Comparison of ENCODE assay signal across 8 cellular contexts in the genomic region with DNA sequence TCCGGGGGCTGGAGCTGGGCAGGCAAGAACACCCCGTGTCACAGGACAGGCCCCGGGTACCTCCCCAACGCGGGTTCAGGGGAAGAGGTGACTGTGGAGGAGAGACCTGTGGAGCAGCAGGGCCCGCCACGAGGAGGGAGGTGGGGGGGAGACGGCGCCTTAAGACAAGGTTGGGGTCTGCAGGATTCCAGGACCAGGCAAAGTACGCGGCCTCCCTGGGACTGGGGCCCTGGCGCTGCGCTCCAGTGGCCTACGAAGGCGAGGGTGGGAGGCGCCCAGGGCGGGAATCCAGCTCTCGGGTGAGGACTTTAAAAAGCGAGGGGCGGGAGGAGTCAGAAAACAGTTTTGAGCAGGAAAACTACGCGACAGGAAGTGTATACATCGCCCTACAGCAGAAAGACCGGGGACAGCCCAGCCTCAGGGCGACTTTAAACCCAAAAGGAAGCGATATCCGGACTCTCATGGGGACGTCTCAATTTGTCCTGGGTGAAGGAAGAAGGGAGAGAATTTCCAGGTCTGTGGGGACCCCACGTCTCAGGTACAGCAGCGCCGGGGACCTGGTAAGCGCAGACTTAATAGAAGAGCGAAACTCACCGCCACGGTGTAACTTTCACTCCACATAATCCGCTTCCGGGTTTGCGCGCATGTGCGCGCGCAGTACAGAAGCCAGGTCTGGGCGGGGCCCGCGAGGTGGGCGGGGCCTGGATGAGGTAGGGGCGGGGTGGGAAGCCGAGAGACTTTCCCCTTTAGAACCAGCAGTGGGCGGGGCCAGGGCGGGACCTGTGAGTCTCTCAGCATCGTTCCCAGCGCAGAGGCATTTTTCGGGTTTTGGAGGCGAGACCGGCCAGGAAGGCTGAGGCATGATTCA. TPM values are rescaled to one million over a fixed set of nuclear protein-coding genes. Genes with fewer than 3 reads are reported as not detected.
DNase-seq lines count a peak whose midpoint lies in the region; ATAC-seq, FAIRE-seq and TF ChIP-seq lines count a peak whose summit lies in the region.

A gene (minus strand): TSS at position 638 of the 868 bp plus-strand sequence.

- H3K4me3 ChIP-seq in GM06990 (replicated peaks; ENCODE audit: low read depth, low read length), result peak within 1 kb of the TSS; percentile 68
- H3K4me3 ChIP-seq in right cardiac atrium (ENCODE audit: low read length), result peak within 1 kb of the TSS; percentile 85

- H3K9me3 ChIP-seq in T-helper 17 cell (ENCODE audit: control insufficient read depth, low read length, poor library complexity, severe bottlenecking) (no peaks in the 10 kb centered on the region), right cardiac atrium (ENCODE audit: control insufficient read depth, low read length) (no peaks in the 10 kb centered on the region)

- intact Hi-C loops in right cardiac atrium (cut with DNase I), result no loop called here

- peak within 1 kb of the TSS; percentile 99 for H3K4me3 Mint-ChIP-seq in T-helper 17 cell

- no peaks in the 10 kb centered on the region for H3K27me3 Mint-ChIP-seq in T-helper 17 cell

- peak within 1 kb of the TSS; percentile 98 for H3K27ac Mint-ChIP-seq in T-helper 17 cell

- H3K27ac ChIP-seq in right cardiac atrium (ENCODE audit: low read length), result peak within 1 kb of the TSS; percentile 89

- H3K27me3 ChIP-seq in GM06990 (replicated peaks; ENCODE audit: control insufficient read depth, insufficient read depth, low read length), result no peaks in the 10 kb centered on the region
- H3K27me3 ChIP-seq in right cardiac atrium (ENCODE audit: control insufficient read depth, insufficient read depth), result no peaks in the 10 kb centered on the region

- peak; percentile 93 for ATAC-seq in HG02642 (IDR thresholded peaks at IDR 0.05; ENCODE audit: poor library complexity, unreplicated experiment)
- peak; percentile 94 for ATAC-seq in T-helper 17 cell
- ATAC-seq in right cardiac atrium, result peak; percentile 99

- TF ChIP-seq CTCF in GM06990 (IDR thresholded peaks at IDR 0.05; ENCODE audit: insufficient read depth, low read length, poor library complexity, severe bottlenecking), result no peak

- H3K36me3 Mint-ChIP-seq in T-helper 17 cell (ENCODE audit: low read depth), result no peaks in the 10 kb centered on the region

- WGBS in right cardiac atrium, result under 1% methylated on average over 55 of the region's 55 CpGs

- peak; percentile 91 for DNase-seq in GM06990 (ENCODE audit: extremely low read depth, insufficient read length)
- peak; percentile 95 to 97 (median 96) for DNase-seq in NCI-H1417 (lab: John Stamatoyannopoulos, UW)
- peak; percentile 83 to 93 (median 84) for DNase-seq in T-helper 17 cell
- peak; percentile 24 to 95 (median 86) for DNase-seq in anterior cingulate cortex (lab: John Stamatoyannopoulos, UW)
- DNase-seq in right cardiac atrium, result peak; percentile 98 to 100 (median 99)
- DNase-seq in pulmonary artery endothelial cell (ENCODE audit: low read depth, low spot score), result peak; percentile 72
- DNase-seq in urothelium cell line (ENCODE audit: low spot score), result peak; percentile 75

- H3K36me3 ChIP-seq in GM06990 (ENCODE audit: control insufficient read depth, insufficient read depth, low read length), result no peaks in the 10 kb centered on the region

- FAIRE-seq in urothelium cell line (lab: Jason Lieb, UNC), result no peak

- H3K4me1 ChIP-seq in right cardiac atrium (ENCODE audit: control insufficient read depth, insufficient read depth, low read length), result no peaks in the 10 kb centered on the region

- peaks cover 17% of the 10 kb centered on the region for H3K4me1 Mint-ChIP-seq in T-helper 17 cell

RNA-seq across cellular contexts. Expression of the gene that starts here (rescaled TPM):
- total RNA-seq in T-helper 17 cell (10 to 100 TPM; 56.1 to 61.1 TPM), right cardiac atrium (10 to 100 TPM; 19.2 to 27.4 (median 22.5) TPM), pulmonary artery endothelial cell (34.4 and 52.9 TPM in 2 replicates)
- polyA plus RNA-seq in right cardiac atrium, result 24.9 TPM

Comparison
In these comparisons a context has a peak if more than half of its experiments do, and no peak if none do; other contexts are left out.
1. Peak in every context shown above with its lines: DNase-seq, ATAC-seq, H3K4me3 ChIP-seq and H3K27ac ChIP-seq.